Comparison of ENCODE assay signal across 14 cellular contexts in genomic region chr16:14694129-14694528, GRCh38. TPM values are rescaled to one million over a fixed set of nuclear protein-coding genes. Genes with fewer than 3 reads are reported as not detected.
"Had no signal": no experiment of that assay in that cellular context is flagged by ENCODE, and none has a peak within 500 bp of the region (broad histone marks: within the 10 kb centered on the region; RNA-seq: fewer than 3 reads in every experiment).

Gene PLA2G10, minus strand, starts transcription at chr16:14694308. Its CDS starts 79 bp downstream, at chr16:14694229.

RNA-seq across cellular contexts. Expression of gene PLA2G10, which starts in this region (rescaled TPM):
- total RNA-seq: heart right ventricle; kidney epithelial cell; left lobe of liver; liver; mesenteric fat pad; naive thymus-derived CD8-positive, alpha-beta T cell; neural crest cell; osteoblast; posterior vena cava; psoas muscle; sigmoid colon; spleen; suprapubic skin; thoracic aorta had no signal
- polyA plus RNA-seq: liver; naive thymus-derived CD8-positive, alpha-beta T cell; psoas muscle had no signal
